ENCODE assay signal across 21 cellular contexts in the genomic region with DNA sequence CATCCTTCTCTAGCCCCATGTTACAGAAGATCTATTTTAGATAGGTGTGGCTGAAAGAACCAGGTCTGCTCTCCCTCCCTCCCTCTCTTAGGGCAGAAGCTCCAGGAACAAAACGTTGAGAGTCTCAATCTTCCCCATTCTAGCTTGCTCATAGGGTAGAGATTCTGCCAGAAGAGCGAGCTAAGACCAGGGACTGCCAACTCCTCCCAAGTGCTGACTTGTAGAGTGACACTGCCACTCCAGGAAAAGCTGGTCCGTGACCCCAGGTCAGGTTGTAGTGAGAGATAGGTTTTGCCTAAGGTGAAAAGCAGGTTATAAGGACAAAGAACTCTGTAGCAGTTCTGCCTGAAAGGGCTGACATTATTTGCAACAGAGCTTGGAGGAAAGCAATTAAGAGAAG.
"Had no signal": no experiment of that assay in that cellular context is flagged by ENCODE, and none has a peak within 500 bp of the region (broad histone marks: within the 10 kb centered on the region; RNA-seq: fewer than 3 reads in every experiment).

No MANE protein-coding gene starts in this region.

- H3K27ac Mint-ChIP-seq: memory B cell, naive B cell had no signal

- ATAC-seq: left lobe of liver, lower lobe of right lung had no signal

- H3K4me1 ChIP-seq: lower lobe of right lung, stomach had no signal

- H3K9me3 Mint-ChIP-seq: central memory CD8-positive, alpha-beta T cell; nephron had no signal

- DNase-seq: cortex of kidney; dorsolateral prefrontal cortex; effector CD8-positive, alpha-beta T cell; heart left ventricle; hippocampal formation; islet precursor cell; lower lobe of right lung; naive B cell; small intestine; stimulated activated CD4-positive, alpha-beta T cell treated with anti-CD3 and anti-CD28 coated beads, Interleukin-12 subunit alpha, Interleukin-12 subunit beta, amount 100 ng/mL, for 4 hours; stimulated activated naive CD4-positive, alpha-beta T cell; stomach; substantia nigra; trophoblast cell had no signal

- H3K27me3 Mint-ChIP-seq: central memory CD8-positive, alpha-beta T cell; memory B cell; naive B cell had no signal

- H3K27ac ChIP-seq: dorsolateral prefrontal cortex, epithelial cell of prostate, heart left ventricle, lower lobe of right lung, neutrophil, stomach, thoracic aorta had no signal

- H3K4me3 Mint-ChIP-seq: central memory CD8-positive, alpha-beta T cell; memory B cell; nephron had no signal

- H3K4me3 ChIP-seq: dorsolateral prefrontal cortex, heart left ventricle, lower lobe of right lung, stomach, thoracic aorta had no signal

- H3K27me3 ChIP-seq: dorsolateral prefrontal cortex, heart left ventricle, neutrophil, stomach had no signal

- H3K4me1 Mint-ChIP-seq: central memory CD8-positive, alpha-beta T cell; memory B cell; nephron had no signal

- H3K9me3 ChIP-seq: heart left ventricle, lower lobe of right lung, neutrophil, stomach, thoracic aorta had no signal
